In genomic region chr12:112907415-112908157, GRCh38 we compare ENCODE assay signal across 8 cellular contexts. TPM values are rescaled to one million over a fixed set of nuclear protein-coding genes. Genes with fewer than 3 reads are reported as not detected.
DNase-seq lines count a peak whose midpoint lies in the region; ATAC-seq and TF ChIP-seq lines count a peak whose summit lies in the region.

No MANE protein-coding gene starts in this region.

- H3K4me2 ChIP-seq in osteoblast (ENCODE audit: insufficient read depth, low read length): peak overlapping the region; percentile 66

- TF ChIP-seq CTCF in CD8-positive, alpha-beta T cell (IDR thresholded peaks at IDR 0.05): no peak
- TF ChIP-seq CTCF in choroid plexus epithelial cell (conservative IDR thresholded peaks at IDR 0.05; ENCODE audit: low read depth, low read length) (no peak), osteoblast (IDR thresholded peaks at IDR 0.05; ENCODE audit: extremely low read depth, low read depth, low read length) (no peak)

- no peaks in the 10 kb centered on the region for H3K27me3 ChIP-seq in CD8-positive, alpha-beta T cell (ENCODE audit: insufficient read depth, low read length)
- peaks cover 20% of the 10 kb centered on the region for H3K27me3 ChIP-seq in osteoblast (ENCODE audit: insufficient read depth, low read length)

- no peaks in the 10 kb centered on the region for H3K79me2 ChIP-seq in osteoblast (ENCODE audit: insufficient read depth, low read length)

- H3K36me3 Mint-ChIP-seq in CD8-positive, alpha-beta T cell: peaks cover 28% of the 10 kb centered on the region

- no peaks in the 10 kb centered on the region for H4K20me1 ChIP-seq in osteoblast (ENCODE audit: insufficient read depth, low read length)

- H3K27ac ChIP-seq in CD8-positive, alpha-beta T cell (ENCODE audit: low read depth, low read length): peak overlapping the region; percentile 54
- H3K27ac ChIP-seq in osteoblast (ENCODE audit: low read depth, low read length): no peak overlapping the region

- peaks cover 3% of the 10 kb centered on the region for H3K9me3 Mint-ChIP-seq in CD8-positive, alpha-beta T cell

- CTCF ChIA-PET in CD8-positive, alpha-beta T cell (lab: Charles Lee): interaction anchor here (1.1 to 2.7 kb wide), 3 partner anchors 13 to 141 kb away, joined by 3 to 7 read pairs (median 3); no protein-coding TSS in a partner anchor

- no peaks in the 10 kb centered on the region for H3K36me3 ChIP-seq in CD8-positive, alpha-beta T cell (ENCODE audit: insufficient read depth, low read length)
- H3K36me3 ChIP-seq in osteoblast (ENCODE audit: insufficient read depth, low read length): no peaks in the 10 kb centered on the region

- H3K27ac Mint-ChIP-seq in CD8-positive, alpha-beta T cell: peak overlapping the region; percentile 90

- POLR2A ChIA-PET in CD8-positive, alpha-beta T cell (lab: Charles Lee): interaction anchor here (1.0 to 1.9 kb wide), 3 partner anchors 30 to 80 kb away, joined by 3 to 17 read pairs (median 6); partner anchors contain the start of genes OAS2 and OAS3

- H3K4me1 Mint-ChIP-seq in CD8-positive, alpha-beta T cell (ENCODE audit: low read depth): peaks cover 65% of the 10 kb centered on the region

- peak overlapping the region; percentile 95 for H3K4me3 Mint-ChIP-seq in CD8-positive, alpha-beta T cell

- peak; percentile 24 for ATAC-seq in CD8-positive, alpha-beta T cell
- peak; percentile 48 for ATAC-seq in GM19467 (IDR thresholded peaks at IDR 0.05; ENCODE audit: unreplicated experiment)
- peak; percentile 45 for ATAC-seq in HG03521 (IDR thresholded peaks at IDR 0.05; ENCODE audit: unreplicated experiment)

- H3K4me1 ChIP-seq in CD8-positive, alpha-beta T cell (ENCODE audit: insufficient read depth, low read length): peaks cover 35% of the 10 kb centered on the region
- peaks cover 23% of the 10 kb centered on the region for H3K4me1 ChIP-seq in osteoblast (ENCODE audit: insufficient read depth, low read length)

- no peaks in the 10 kb centered on the region for H3K27me3 Mint-ChIP-seq in CD8-positive, alpha-beta T cell (ENCODE audit: low read depth)

- intact Hi-C loops in CD8-positive, alpha-beta T cell (cut with DNase I, micrococcal nuclease): loop anchor here in 1 of 2 experiments (2.0 to 10.0 kb wide), 3 partner anchors 13 to 447 kb away; partner anchors contain the start of genes OAS2 and PLBD2

- no peaks in the 10 kb centered on the region for H3K9me3 ChIP-seq in CD8-positive, alpha-beta T cell (ENCODE audit: low read length)
- H3K9me3 ChIP-seq in osteoblast (ENCODE audit: low read depth, low read length): no peaks in the 10 kb centered on the region

- H2AFZ ChIP-seq in osteoblast (ENCODE audit: low read length): no peak overlapping the region

- H3K4me3 ChIP-seq in CD8-positive, alpha-beta T cell (ENCODE audit: low read depth, low read length): peak overlapping the region; percentile 72
- H3K4me3 ChIP-seq in choroid plexus epithelial cell (ENCODE audit: low read depth, low read length): peak overlapping the region; percentile 50
- H3K4me3 ChIP-seq in osteoblast (ENCODE audit: insufficient read depth, low read length): no peak overlapping the region

- peak in 1 of 7 experiments; percentile 20 for DNase-seq in CD8-positive, alpha-beta T cell
- no peak for DNase-seq in choroid plexus epithelial cell (ENCODE audit: low read depth)
- DNase-seq in osteoblast (ENCODE audit: insufficient read length, low spot score, missing footprints): peak; percentile 19
- DNase-seq in SW480 (ENCODE audit: low spot score): no peak
- no peak for DNase-seq in kidney tubule cell (ENCODE audit: low spot score)
- DNase-seq in activated CD4-positive, alpha-beta T cell treated with anti-CD3 and anti-CD28 coated beads for 4 hours: no peak

RNA-seq across cellular contexts. Expression of gene OAS1, which starts 0.8 kb away (rescaled TPM):
- total RNA-seq in CD8-positive, alpha-beta T cell: 1 to 10 TPM; 1.1 to 1.7 TPM
- total RNA-seq in osteoblast: 0.59 and 3.6 TPM in 2 replicates

RNA-seq across cellular contexts. Expression of gene OAS3, which starts 30.7 kb away (rescaled TPM):
- 1 to 10 TPM; 7.7 to 8.2 TPM for total RNA-seq in CD8-positive, alpha-beta T cell
- total RNA-seq in osteoblast: 1.8 and 6.9 TPM in 2 replicates
